2 cellular contexts compared by ENCODE assay signal in genomic region chr20:63837475-63837874, GRCh38.
TF ChIP-seq lines count a peak whose summit lies in the region.

No MANE protein-coding gene starts in this region.

TF ChIP-seq in WTC11, 78 proteins besides CTCF, POLR2A, EP300 and RAD21:
- TF ChIP-seq ZNF416 (CRISPR knock-in tag; IDR thresholded peaks at IDR 0.05) (no peak), NFATC4 (CRISPR knock-in tag; IDR thresholded peaks at IDR 0.05) (no peak), PRRX2 (CRISPR knock-in tag; IDR thresholded peaks at IDR 0.05) (no peak), GABPB1 (CRISPR knock-in tag; IDR thresholded peaks at IDR 0.05) (no peak), E2F1 (CRISPR knock-in tag; IDR thresholded peaks at IDR 0.05) (no peak), CREM (CRISPR knock-in tag; IDR thresholded peaks at IDR 0.05) (no peak), ETV6 (CRISPR knock-in tag; IDR thresholded peaks at IDR 0.05) (no peak), JUN (CRISPR knock-in tag; IDR thresholded peaks at IDR 0.05) (no peak), NR3C1 (CRISPR knock-in tag; conservative IDR thresholded peaks at IDR 0.05; ENCODE audit: low read depth) (no peak), IRF2 (CRISPR knock-in tag; IDR thresholded peaks at IDR 0.05; ENCODE audit: borderline replicate concordance, low read depth) (no peak), ZNF138 (CRISPR knock-in tag; conservative IDR thresholded peaks at IDR 0.05) (no peak), IRF1 (CRISPR knock-in tag; IDR thresholded peaks at IDR 0.05) (no peak), PREB (CRISPR knock-in tag; IDR thresholded peaks at IDR 0.05; ENCODE audit: borderline replicate concordance) (no peak), HMGA2 (CRISPR knock-in tag; IDR thresholded peaks at IDR 0.05) (no peak), ZNF396 (CRISPR knock-in tag; IDR thresholded peaks at IDR 0.05; ENCODE audit: borderline replicate concordance) (no peak), ATF3 (CRISPR knock-in tag; conservative IDR thresholded peaks at IDR 0.05) (no peak), SP1 (CRISPR knock-in tag; conservative IDR thresholded peaks at IDR 0.05) (no peak), FOXK1 (CRISPR knock-in tag; IDR thresholded peaks at IDR 0.05) (no peak)
- TF ChIP-seq, protein P1, sequence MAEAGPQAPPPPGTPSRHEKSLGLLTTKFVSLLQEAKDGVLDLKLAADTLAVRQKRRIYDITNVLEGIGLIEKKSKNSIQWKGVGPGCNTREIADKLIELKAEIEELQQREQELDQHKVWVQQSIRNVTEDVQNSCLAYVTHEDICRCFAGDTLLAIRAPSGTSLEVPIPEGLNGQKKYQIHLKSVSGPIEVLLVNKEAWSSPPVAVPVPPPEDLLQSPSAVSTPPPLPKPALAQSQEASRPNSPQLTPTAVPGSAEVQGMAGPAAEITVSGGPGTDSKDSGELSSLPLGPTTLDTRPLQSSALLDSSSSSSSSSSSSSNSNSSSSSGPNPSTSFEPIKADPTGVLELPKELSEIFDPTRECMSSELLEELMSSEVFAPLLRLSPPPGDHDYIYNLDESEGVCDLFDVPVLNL (CRISPR knock-in tag; IDR thresholded peaks at IDR 0.05; ENCODE audit: borderline replicate concordance, low read depth), result no peak
- TF ChIP-seq, protein P2, sequence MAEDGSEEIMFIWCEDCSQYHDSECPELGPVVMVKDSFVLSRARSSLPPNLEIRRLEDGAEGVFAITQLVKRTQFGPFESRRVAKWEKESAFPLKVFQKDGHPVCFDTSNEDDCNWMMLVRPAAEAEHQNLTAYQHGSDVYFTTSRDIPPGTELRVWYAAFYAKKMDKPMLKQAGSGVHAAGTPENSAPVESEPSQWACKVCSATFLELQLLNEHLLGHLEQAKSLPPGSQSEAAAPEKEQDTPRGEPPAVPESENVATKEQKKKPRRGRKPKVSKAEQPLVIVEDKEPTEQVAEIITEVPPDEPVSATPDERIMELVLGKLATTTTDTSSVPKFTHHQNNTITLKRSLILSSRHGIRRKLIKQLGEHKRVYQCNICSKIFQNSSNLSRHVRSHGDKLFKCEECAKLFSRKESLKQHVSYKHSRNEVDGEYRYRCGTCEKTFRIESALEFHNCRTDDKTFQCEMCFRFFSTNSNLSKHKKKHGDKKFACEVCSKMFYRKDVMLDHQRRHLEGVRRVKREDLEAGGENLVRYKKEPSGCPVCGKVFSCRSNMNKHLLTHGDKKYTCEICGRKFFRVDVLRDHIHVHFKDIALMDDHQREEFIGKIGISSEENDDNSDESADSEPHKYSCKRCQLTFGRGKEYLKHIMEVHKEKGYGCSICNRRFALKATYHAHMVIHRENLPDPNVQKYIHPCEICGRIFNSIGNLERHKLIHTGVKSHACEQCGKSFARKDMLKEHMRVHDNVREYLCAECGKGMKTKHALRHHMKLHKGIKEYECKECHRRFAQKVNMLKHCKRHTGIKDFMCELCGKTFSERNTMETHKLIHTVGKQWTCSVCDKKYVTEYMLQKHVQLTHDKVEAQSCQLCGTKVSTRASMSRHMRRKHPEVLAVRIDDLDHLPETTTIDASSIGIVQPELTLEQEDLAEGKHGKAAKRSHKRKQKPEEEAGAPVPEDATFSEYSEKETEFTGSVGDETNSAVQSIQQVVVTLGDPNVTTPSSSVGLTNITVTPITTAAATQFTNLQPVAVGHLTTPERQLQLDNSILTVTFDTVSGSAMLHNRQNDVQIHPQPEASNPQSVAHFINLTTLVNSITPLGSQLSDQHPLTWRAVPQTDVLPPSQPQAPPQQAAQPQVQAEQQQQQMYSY (CRISPR knock-in tag; IDR thresholded peaks at IDR 0.05), result no peak

TF ChIP-seq in HepG2, 621 proteins besides CTCF, POLR2A, EP300 and RAD21:
- TF ChIP-seq ZNF512B (CRISPR knock-in tag; IDR thresholded peaks at IDR 0.05; ENCODE audit: borderline replicate concordance), result no peak
- TF ChIP-seq ATF3 (CRISPR knock-in tag; IDR thresholded peaks at IDR 0.05), result no peak
- TF ChIP-seq, protein P3, sequence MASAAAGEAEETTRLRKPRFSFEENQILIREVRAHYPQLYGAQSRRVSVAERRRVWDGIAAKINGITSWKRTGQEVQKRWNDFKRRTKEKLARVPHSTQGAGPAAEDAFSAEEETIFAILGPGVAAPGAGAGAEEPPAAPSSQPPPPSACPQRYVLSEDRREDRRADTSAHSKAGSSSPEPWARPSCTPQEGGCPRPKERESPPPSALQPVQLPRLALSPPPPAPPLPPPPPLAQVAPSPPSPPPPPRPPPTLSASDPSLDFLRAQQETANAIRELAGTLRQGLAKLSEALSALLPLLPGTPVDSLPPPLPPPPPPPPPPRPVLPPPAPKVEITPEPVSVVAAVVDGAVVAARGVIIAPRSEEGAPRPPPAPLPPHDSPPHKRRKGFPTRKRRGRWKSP (CRISPR knock-in tag; IDR thresholded peaks at IDR 0.05), result no peak
- no peak for TF ChIP-seq USF2 (IDR thresholded peaks at IDR 0.05; ENCODE audit: low read depth, low read length)
- no peak for TF ChIP-seq USF2 (CRISPR knock-in tag; IDR thresholded peaks at IDR 0.05; ENCODE audit: borderline replicate concordance)
- peak; percentile 39; the same call in 1 of the 2 replicates for TF ChIP-seq MAFF (IDR thresholded peaks at IDR 0.05; ENCODE audit: low read depth, low read length)
- peak; percentile 58 to 61; a peak in 3 of 4 replicates for TF ChIP-seq MAFK (conservative IDR thresholded peaks at IDR 0.05 in 1 of 2, IDR thresholded peaks at IDR 0.05 in 1 of 2; ENCODE audit: low read length in 2 of 2)
- TF ChIP-seq RFX1 (IDR thresholded peaks at IDR 0.05), result no peak
TF ChIP-seq in HepG2: peak in this region for 2.
